ENCODE assay signal across 8 cellular contexts in genomic region chr6:148700713-148701392, GRCh38. TPM values are rescaled to one million over a fixed set of nuclear protein-coding genes. Genes with fewer than 3 reads are reported as not detected.
DNase-seq lines count a peak whose midpoint lies in the region; ATAC-seq and TF ChIP-seq lines count a peak whose summit lies in the region.

No MANE protein-coding gene starts in this region.

- intact Hi-C loops in ovary (cut with DNase I), result no loop called here

- TF ChIP-seq CTCF in fibroblast of mammary gland (conservative IDR thresholded peaks at IDR 0.05; ENCODE audit: control insufficient read depth, insufficient read depth, low read depth, low read length) (no peak), ovary (IDR thresholded peaks at IDR 0.05) (no peak), WERI-Rb-1 (IDR thresholded peaks at IDR 0.05; ENCODE audit: low read depth, low read length) (no peak)

- H3K4me3 ChIP-seq in BLaER1 (peak overlapping the region; percentile 50), fibroblast of mammary gland (ENCODE audit: control insufficient read depth, low read depth, low read length) (peak overlapping the region; percentile 41), ovary (peak overlapping the region; percentile 34), WERI-Rb-1 (ENCODE audit: low read depth, low read length) (no peak overlapping the region)

- H3K36me3 Mint-ChIP-seq in T-cell, result no peaks in the 10 kb centered on the region

- TF ChIP-seq EP300 in ovary (IDR thresholded peaks at IDR 0.05), result no peak

- H3K27me3 ChIP-seq in BLaER1 (no peaks in the 10 kb centered on the region), ovary (no peaks in the 10 kb centered on the region), WERI-Rb-1 (ENCODE audit: insufficient read depth, low read depth, severe bottlenecking) (no peaks in the 10 kb centered on the region)

- H3K36me3 ChIP-seq in BLaER1 (no peaks in the 10 kb centered on the region), ovary (no peaks in the 10 kb centered on the region), WERI-Rb-1 (no peaks in the 10 kb centered on the region)

- DNase-seq in T-cell (peak in 1 of 34 experiments; percentile 14), fibroblast of mammary gland (ENCODE audit: low read depth) (peak; percentile 70), ovary (peak in 1 of 5 donors; percentile 17), kidney glomerular epithelial cell (lab: John Stamatoyannopoulos, UW) (no peak), WERI-Rb-1 (no peak)

- peak overlapping the region; percentile 53; the same call in 1 of the 2 replicates for H3K27ac ChIP-seq in BLaER1
- peak overlapping the region in 1 of 2 donors; percentile 6 for H3K27ac ChIP-seq in ovary
- no peak overlapping the region for H3K27ac ChIP-seq in WERI-Rb-1

- H4K20me1 ChIP-seq in BLaER1, result no peaks in the 10 kb centered on the region

- peaks cover 6 to 10% (median 8%) of the 10 kb centered on the region in 3 donors for H3K9me3 Mint-ChIP-seq in T-cell

- TF ChIP-seq POLR2A in ovary (IDR thresholded peaks at IDR 0.05), result no peak

- H3K4me2 ChIP-seq in BLaER1, result peak overlapping the region; percentile 87

- H3K27me3 Mint-ChIP-seq in T-cell, result no peaks in the 10 kb centered on the region

- ATAC-seq in GM18909 (IDR thresholded peaks at IDR 0.05; ENCODE audit: poor library complexity, unreplicated experiment), result peak; percentile 84
- ATAC-seq in HG03196 (IDR thresholded peaks at IDR 0.05; ENCODE audit: unreplicated experiment), result peak; percentile 79
- ATAC-seq in T-cell (replicated peaks in 1 of 4), result peak in 3 of 4 experiments; percentile 47 to 70 (median 60)

- peak overlapping the region; percentile 64 for H3K9ac ChIP-seq in BLaER1

- CTCF ChIA-PET in T-cell (lab: Charles Lee), result interaction anchor here in 1 of 2 donors (0.6 kb wide), 1 partner anchor 287 kb away, joined by 4 read pairs; no protein-coding TSS in a partner anchor

- H3K4me1 ChIP-seq in BLaER1 (peaks cover 21% of the 10 kb centered on the region), ovary (ENCODE audit: insufficient read depth) (peaks cover 3% of the 10 kb centered on the region)

- peak overlapping the region; percentile 64 to 79 (median 77) for H3K4me3 Mint-ChIP-seq in T-cell

- peak overlapping the region in 1 of 2 donors; percentile 84 for H3K27ac Mint-ChIP-seq in T-cell

- H3K4me1 Mint-ChIP-seq in T-cell, result peaks cover 11 to 20% (median 15%) of the 10 kb centered on the region in 3 donors

- POLR2A ChIA-PET in T-cell (lab: Charles Lee), result no interaction called here

- peaks cover 30% of the 10 kb centered on the region for H3K9me3 ChIP-seq in BLaER1
- H3K9me3 ChIP-seq in ovary, result no peaks in the 10 kb centered on the region
- no peaks in the 10 kb centered on the region for H3K9me3 ChIP-seq in WERI-Rb-1 (ENCODE audit: severe bottlenecking)

- 5 to 14% (median 6%) methylated on average over 9 of the region's 9 CpGs for WGBS in ovary, 3 donors

RNA-seq across cellular contexts. Expression of gene UST, which starts 46.0 kb away (rescaled TPM):
- total RNA-seq in T-cell (1 to 10 TPM; 1.9 to 5.3 (median 3.0) TPM), ovary (10 to 100 TPM; 12.3 to 19.3 (median 16.5) TPM)
- polyA plus RNA-seq in ovary, result 10 to 100 TPM; 11.8 to 20.1 TPM
